21 cellular contexts compared by ENCODE assay signal in the genomic region with DNA sequence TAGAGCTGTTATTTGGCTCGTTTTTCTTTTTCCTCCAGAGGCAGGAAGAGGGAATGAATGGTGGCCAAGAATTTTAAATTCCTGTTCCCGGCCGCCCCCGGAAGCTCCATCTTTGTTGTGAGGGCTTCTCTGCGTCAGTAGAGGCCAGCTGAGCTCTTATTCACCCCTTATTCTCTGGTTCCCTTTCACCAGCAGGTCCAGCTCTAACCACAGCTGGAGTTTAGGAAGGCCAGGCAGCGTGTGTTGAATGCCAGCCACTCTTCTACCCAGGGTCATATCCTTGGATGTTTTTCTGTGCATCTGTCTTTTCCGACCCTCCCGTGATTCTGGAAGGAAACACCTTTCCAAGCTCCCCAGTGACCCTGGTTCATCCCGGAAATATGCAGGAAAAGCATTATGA.
DNase-seq lines count a peak whose midpoint lies in the region; ATAC-seq, FAIRE-seq and TF ChIP-seq lines count a peak whose summit lies in the region.
"Had no signal": no experiment of that assay in that cellular context is flagged by ENCODE, and none has a peak within 500 bp of the region (broad histone marks: within the 10 kb centered on the region; RNA-seq: fewer than 3 reads in every experiment).

No MANE protein-coding gene starts in this region.

- no peaks in the 10 kb centered on the region for H3K9me3 Mint-ChIP-seq in activated naive CD4-positive, alpha-beta T cell treated with anti-CD3 and anti-CD28 coated beads for 36 hours
- H3K9me3 Mint-ChIP-seq in activated CD4-positive, alpha-beta T cell treated with anti-CD3 and anti-CD28 coated beads for 36 hours (ENCODE audit: low read depth): no peaks in the 10 kb centered on the region
- H3K9me3 Mint-ChIP-seq: GM23338; stimulated activated memory B cell treated with anti-CD40 and anti-IgM and Interleukin-4, amounts not matched to agents 10 μg/mL and 1 μg/mL and 100 μg/mL, for 72 hours had no signal

- no peak overlapping the region for H3K4me3 Mint-ChIP-seq in activated naive CD4-positive, alpha-beta T cell treated with anti-CD3 and anti-CD28 coated beads for 36 hours
- H3K4me3 Mint-ChIP-seq in activated CD4-positive, alpha-beta T cell treated with anti-CD3 and anti-CD28 coated beads for 36 hours: no peak overlapping the region
- H3K4me3 Mint-ChIP-seq: activated naive CD8-positive, alpha-beta T cell; GM23338; stimulated activated memory B cell treated with anti-CD40 and anti-IgM and Interleukin-4, amounts not matched to agents 10 μg/mL and 1 μg/mL and 100 μg/mL, for 72 hours had no signal

- TF ChIP-seq POLR2A in HepG2 (IDR thresholded peaks at IDR 0.05; ENCODE audit: insufficient read depth in 1 of 2, low read depth in 2 of 2, low read length in 2 of 2): no peak

- H3K4me1 ChIP-seq in liver (ENCODE audit: control insufficient read depth in 4 of 4, insufficient read depth in 4 of 4, low read length in 3 of 4) (no peaks in the 10 kb centered on the region), HepG2 (ENCODE audit: insufficient read depth, low read length) (no peaks in the 10 kb centered on the region), right cardiac atrium (ENCODE audit: control insufficient read depth, insufficient read depth, low read length) (peaks cover 3% of the 10 kb centered on the region)

- no peaks in the 10 kb centered on the region for H3K79me2 ChIP-seq in HepG2 (ENCODE audit: insufficient read depth, low read length)

- H2AFZ ChIP-seq in HepG2 (ENCODE audit: low read length): no peak overlapping the region
- H2AFZ ChIP-seq: GM23338 had no signal

- in situ Hi-C loops in HepG2 (cut with HindIII; ENCODE audit: extremely low pct_ligation_motif_present, low pct_unique_long_range_greater_than_20kb): no loop called here

- no peaks in the 10 kb centered on the region for H3K36me3 Mint-ChIP-seq in activated naive CD4-positive, alpha-beta T cell treated with anti-CD3 and anti-CD28 coated beads for 36 hours (ENCODE audit: low read depth)
- H3K36me3 Mint-ChIP-seq in activated CD4-positive, alpha-beta T cell treated with anti-CD3 and anti-CD28 coated beads for 36 hours (ENCODE audit: low read depth): no peaks in the 10 kb centered on the region
- H3K36me3 Mint-ChIP-seq: stimulated activated memory B cell treated with anti-CD40 and anti-IgM and Interleukin-4, amounts not matched to agents 10 μg/mL and 1 μg/mL and 100 μg/mL, for 72 hours had no signal

- no peak overlapping the region for H3K4me3 ChIP-seq in liver (ENCODE audit: low read depth in 1 of 3, low read length in 3 of 3)
- no peak overlapping the region for H3K4me3 ChIP-seq in HepG2 (replicated peaks in 1 of 3; ENCODE audit: insufficient read depth in 1 of 3, low read depth in 2 of 3, low read length in 3 of 3)
- no peak overlapping the region for H3K4me3 ChIP-seq in right cardiac atrium (ENCODE audit: low read length)
- H3K4me3 ChIP-seq: GM23338 had no signal

- H4K20me1 ChIP-seq in HepG2 (ENCODE audit: insufficient read depth, low read length): no peaks in the 10 kb centered on the region

- H3K27ac ChIP-seq in liver (ENCODE audit: low read depth in 1 of 2, low read length in 2 of 2): no peak overlapping the region
- H3K27ac ChIP-seq in HepG2 (ENCODE audit: extremely low read length, insufficient read depth, low read length): no peak overlapping the region
- no peak overlapping the region for H3K27ac ChIP-seq in right cardiac atrium (ENCODE audit: low read length)
- H3K27ac ChIP-seq: KMS-11 had no signal

- H3K27me3 ChIP-seq in liver (ENCODE audit: control insufficient read depth in 4 of 4, insufficient read depth in 4 of 4, low read length in 3 of 4) (no peaks in the 10 kb centered on the region), HepG2 (ENCODE audit: control insufficient read depth in 1 of 2, insufficient read depth in 2 of 2, low read length in 2 of 2) (no peaks in the 10 kb centered on the region), right cardiac atrium (ENCODE audit: control insufficient read depth, insufficient read depth) (no peaks in the 10 kb centered on the region)

- intact Hi-C loops in HepG2 (cut with micrococcal nuclease; ENCODE audit: unreplicated experiment): no loop called here
- intact Hi-C loops in right cardiac atrium (cut with DNase I): no loop called here
- intact Hi-C loops in activated naive CD4-positive, alpha-beta T cell treated with anti-CD3 and anti-CD28 coated beads for 36 hours (cut with micrococcal nuclease): no loop called here
- intact Hi-C loops in activated CD4-positive, alpha-beta T cell treated with anti-CD3 and anti-CD28 coated beads for 36 hours (cut with DNase I, micrococcal nuclease): no loop called here

- TF ChIP-seq RAD21 in liver (IDR thresholded peaks at IDR 0.05): peak; percentile 8 to 17
- no peak for TF ChIP-seq RAD21 in HepG2 (CRISPR knock-in tag; IDR thresholded peaks at IDR 0.05)

- H3K36me3 ChIP-seq in liver (ENCODE audit: control insufficient read depth in 4 of 4, insufficient read depth in 3 of 4, low read depth in 1 of 4, low read length in 3 of 4): no peaks in the 10 kb centered on the region
- no peaks in the 10 kb centered on the region for H3K36me3 ChIP-seq in HepG2 (replicated peaks in 1 of 2; ENCODE audit: control insufficient read depth in 1 of 2, insufficient read depth in 2 of 2, low read length in 2 of 2)

- H3K4me2 ChIP-seq in HepG2 (ENCODE audit: low read depth, low read length): no peak overlapping the region
- H3K4me2 ChIP-seq: GM23338, KMS-11 had no signal

- no peaks in the 10 kb centered on the region for H3K27me3 Mint-ChIP-seq in activated naive CD4-positive, alpha-beta T cell treated with anti-CD3 and anti-CD28 coated beads for 36 hours (ENCODE audit: low read depth)
- no peaks in the 10 kb centered on the region for H3K27me3 Mint-ChIP-seq in activated CD4-positive, alpha-beta T cell treated with anti-CD3 and anti-CD28 coated beads for 36 hours
- H3K27me3 Mint-ChIP-seq: activated naive CD8-positive, alpha-beta T cell; stimulated activated memory B cell treated with anti-CD40 and anti-IgM and Interleukin-4, amounts not matched to agents 10 μg/mL and 1 μg/mL and 100 μg/mL, for 72 hours had no signal

- no TSS peak for BruUV-seq in HepG2 (replicated peaks; lab: Mats Ljungman, UMichigan)

- no peaks in the 10 kb centered on the region for H3K4me1 Mint-ChIP-seq in activated naive CD4-positive, alpha-beta T cell treated with anti-CD3 and anti-CD28 coated beads for 36 hours (ENCODE audit: low read depth)
- no peaks in the 10 kb centered on the region for H3K4me1 Mint-ChIP-seq in activated CD4-positive, alpha-beta T cell treated with anti-CD3 and anti-CD28 coated beads for 36 hours
- H3K4me1 Mint-ChIP-seq: stimulated activated memory B cell treated with anti-CD40 and anti-IgM and Interleukin-4, amounts not matched to agents 10 μg/mL and 1 μg/mL and 100 μg/mL, for 72 hours had no signal

- TF ChIP-seq CTCF in liver (IDR thresholded peaks at IDR 0.05; ENCODE audit: low read depth, low read length, missing input control) (no peak), HepG2 (CRISPR knock-in tag; IDR thresholded peaks at IDR 0.05) (no peak), omental fat pad (IDR thresholded peaks at IDR 0.05) (no peak)

- no peak for ATAC-seq in HepG2
- peak; percentile 71 to 92 for ATAC-seq in right cardiac atrium
- ATAC-seq in omental fat pad (ENCODE audit: low FRiP score): peak; percentile 49
- no peak for ATAC-seq in activated CD4-positive, alpha-beta T cell treated with anti-CD3 and anti-CD28 coated beads for 36 hours
- ATAC-seq: GM23338; Panc1; stimulated activated memory B cell treated with anti-CD40 and anti-IgM and Interleukin-4, amounts not matched to agents 10 μg/mL and 1 μg/mL and 100 μg/mL, for 72 hours had no signal

- no peak for FAIRE-seq in HepG2 (lab: Jason Lieb, UNC)
- FAIRE-seq: colon had no signal

- POLR2A ChIA-PET in HepG2 (lab: Yijun Ruan, JAX): no interaction called here
- POLR2A ChIA-PET in activated CD4-positive, alpha-beta T cell treated with anti-CD3 and anti-CD28 coated beads for 36 hours (lab: Charles Lee): interaction anchor here (0.6 kb wide), 1 partner anchor 1596 kb away, joined by 3 read pairs; no protein-coding TSS in a partner anchor

- H3K9me3 ChIP-seq in liver (ENCODE audit: control insufficient read depth in 4 of 4, low read length in 3 of 4): no peaks in the 10 kb centered on the region
- no peaks in the 10 kb centered on the region for H3K9me3 ChIP-seq in HepG2 (ENCODE audit: low read length)
- H3K9me3 ChIP-seq in right cardiac atrium (ENCODE audit: control insufficient read depth, low read length): no peaks in the 10 kb centered on the region

- TF ChIP-seq EP300 in HepG2 (IDR thresholded peaks at IDR 0.05; ENCODE audit: low read depth in 2 of 2, low read length in 2 of 2) (no peak), HepG2 (CRISPR knock-in tag; IDR thresholded peaks at IDR 0.05; ENCODE audit: borderline replicate concordance) (no peak)

- CTCF ChIA-PET in HepG2 (lab: Yijun Ruan, JAX; ENCODE audit: low intra/inter-chr PET ratio, low total read pairs): no interaction called here
- CTCF ChIA-PET in activated naive CD4-positive, alpha-beta T cell treated with anti-CD3 and anti-CD28 coated beads for 36 hours (lab: Charles Lee): no interaction called here
- CTCF ChIA-PET in activated CD4-positive, alpha-beta T cell treated with anti-CD3 and anti-CD28 coated beads for 36 hours (lab: Charles Lee): no interaction called here

- DNase-seq in HepG2 (ENCODE audit: low spot score): no peak
- peak; percentile 60 to 78 (median 74) for DNase-seq in right cardiac atrium
- DNase-seq in omental fat pad (ENCODE audit: low spot score): no peak
- no peak for DNase-seq in activated naive CD4-positive, alpha-beta T cell treated with anti-CD3 and anti-CD28 coated beads for 36 hours
- no peak for DNase-seq in NK-92 (lab: John Stamatoyannopoulos, UW; ENCODE audit: unreplicated experiment)
- no peak for DNase-seq in activated CD4-positive, alpha-beta T cell treated with anti-CD3 and anti-CD28 coated beads for 36 hours
- DNase-seq in stimulated activated CD4-positive, alpha-beta T cell treated with anti-CD3 and anti-CD28 coated beads, Interleukin-1b, Interleukin-23, amount 100 ng/mL, for 48 hours: no peak
- DNase-seq: 8988T; GF-D8; midbrain; NCI-H146; NCI-H524; stimulated activated CD4-positive, alpha-beta T cell treated with anti-CD3 and anti-CD28 coated beads, Interleukin-4, amount 100 ng/mL, for 4 hours; T-helper 1 cell had no signal

- H3K27ac Mint-ChIP-seq in activated naive CD4-positive, alpha-beta T cell treated with anti-CD3 and anti-CD28 coated beads for 36 hours: no peak overlapping the region
- H3K27ac Mint-ChIP-seq in activated CD4-positive, alpha-beta T cell treated with anti-CD3 and anti-CD28 coated beads for 36 hours: no peak overlapping the region
- H3K27ac Mint-ChIP-seq: activated naive CD8-positive, alpha-beta T cell; GM23338; stimulated activated memory B cell treated with anti-CD40 and anti-IgM and Interleukin-4, amounts not matched to agents 10 μg/mL and 1 μg/mL and 100 μg/mL, for 72 hours had no signal

- 76% methylated on average over 9 of the region's 9 CpGs for WGBS in liver
- whole genome bisulfite sequencing in HepG2 (ENCODE audit: low lambda C conversion rate): 83% methylated on average over 9 of the region's 9 CpGs
- WGBS in right cardiac atrium: 39% methylated on average over 9 of the region's 9 CpGs

- no peak overlapping the region for H3K9ac ChIP-seq in liver (ENCODE audit: low read depth in 1 of 2, low read length in 2 of 2)
- H3K9ac ChIP-seq in HepG2 (ENCODE audit: insufficient read depth, low read depth, low read length): no peak overlapping the region
- H3K9ac ChIP-seq: KMS-11 had no signal

TF ChIP-seq in HepG2, 621 proteins besides CTCF, POLR2A, EP300 and RAD21 (continues in another document):
- no peak for TF ChIP-seq KLF12 (CRISPR knock-in tag; IDR thresholded peaks at IDR 0.05; ENCODE audit: borderline replicate concordance)

Comparison
In these comparisons a context has a peak if more than half of its experiments do, and no peak if none do; other contexts are left out.
1. ATAC-seq: peak in right cardiac atrium (2 of 2) and omental fat pad (single experiment); none in HepG2 (single experiment) and activated CD4-positive, alpha-beta T cell treated with anti-CD3 and anti-CD28 coated beads for 36 hours (single experiment).
2. DNase-seq: peak in right cardiac atrium (3 of 3); none in HepG2 (single experiment), omental fat pad (single experiment), activated naive CD4-positive, alpha-beta T cell treated with anti-CD3 and anti-CD28 coated beads for 36 hours (single experiment), NK-92 (single experiment), activated CD4-positive, alpha-beta T cell treated with anti-CD3 and anti-CD28 coated beads for 36 hours (single experiment) and stimulated activated CD4-positive, alpha-beta T cell treated with anti-CD3 and anti-CD28 coated beads, Interleukin-1b, Interleukin-23, amount 100 ng/mL, for 48 hours (single experiment).